In genomic region chr5:83101514-83101913, GRCh38 we compare ENCODE assay signal across 2 cellular contexts.
TF ChIP-seq lines count a peak whose summit lies in the region.

No MANE protein-coding gene starts in this region.

TF ChIP-seq in HEK293, 187 proteins besides CTCF, POLR2A, EP300 and RAD21 (continues in another document):
- no peak for TF ChIP-seq ZNF223 (tag by site-specific recombination; IDR thresholded peaks at IDR 0.05)
- TF ChIP-seq TRIM28 (IDR thresholded peaks at IDR 0.05; ENCODE audit: borderline replicate concordance, low read length), result 0 out of 2 replicates have a peak, but pooled peaks have one; percentile 33
- peak; percentile 42; the same call in 1 of the 2 replicates for TF ChIP-seq SP7 (tag by site-specific recombination; IDR thresholded peaks at IDR 0.05)
- TF ChIP-seq PRDM10 (tag by site-specific recombination; IDR thresholded peaks at IDR 0.05), result no peak
- peak; percentile 39; the same call in 1 of the 2 replicates for TF ChIP-seq ZNF366 (tag by site-specific recombination; conservative IDR thresholded peaks at IDR 0.05)
- TF ChIP-seq ZNF175 (tag by site-specific recombination; IDR thresholded peaks at IDR 0.05), result no peak
- TF ChIP-seq ZNF324 (tag by site-specific recombination; IDR thresholded peaks at IDR 0.05), result no peak
- TF ChIP-seq, protein P1, sequence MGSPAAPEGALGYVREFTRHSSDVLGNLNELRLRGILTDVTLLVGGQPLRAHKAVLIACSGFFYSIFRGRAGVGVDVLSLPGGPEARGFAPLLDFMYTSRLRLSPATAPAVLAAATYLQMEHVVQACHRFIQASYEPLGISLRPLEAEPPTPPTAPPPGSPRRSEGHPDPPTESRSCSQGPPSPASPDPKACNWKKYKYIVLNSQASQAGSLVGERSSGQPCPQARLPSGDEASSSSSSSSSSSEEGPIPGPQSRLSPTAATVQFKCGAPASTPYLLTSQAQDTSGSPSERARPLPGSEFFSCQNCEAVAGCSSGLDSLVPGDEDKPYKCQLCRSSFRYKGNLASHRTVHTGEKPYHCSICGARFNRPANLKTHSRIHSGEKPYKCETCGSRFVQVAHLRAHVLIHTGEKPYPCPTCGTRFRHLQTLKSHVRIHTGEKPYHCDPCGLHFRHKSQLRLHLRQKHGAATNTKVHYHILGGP (tag by site-specific recombination; IDR thresholded peaks at IDR 0.05), result peak; percentile 95
- peak; percentile 62 for TF ChIP-seq ZBTB17 (tag by site-specific recombination; IDR thresholded peaks at IDR 0.05)
- peak; percentile 45; the same call in 1 of the 2 replicates for TF ChIP-seq ZNF843 (tag by site-specific recombination; IDR thresholded peaks at IDR 0.05)
- peak; percentile 63; the same call in 1 of the 2 replicates for TF ChIP-seq ZNF416 (tag by site-specific recombination; IDR thresholded peaks at IDR 0.05)
- TF ChIP-seq ZXDB (tag by site-specific recombination; IDR thresholded peaks at IDR 0.05), result 0 out of 2 replicates have a peak, but pooled peaks have one; percentile 25
- TF ChIP-seq ZSCAN5A (tag by site-specific recombination; IDR thresholded peaks at IDR 0.05), result no peak
- no peak for TF ChIP-seq ZBTB10 (tag by site-specific recombination; IDR thresholded peaks at IDR 0.05)
- TF ChIP-seq PRDM6 (tag by site-specific recombination; IDR thresholded peaks at IDR 0.05), result peak; percentile 59
- TF ChIP-seq ZNF184 (tag by site-specific recombination; IDR thresholded peaks at IDR 0.05), result no peak

TF ChIP-seq in K562, 482 proteins besides CTCF, POLR2A, EP300 and RAD21:
- 0 out of 2 replicates have a peak, but pooled peaks have one; percentile 16 for TF ChIP-seq ESRRA (IDR thresholded peaks at IDR 0.05; ENCODE audit: borderline replicate concordance, low read depth)
- TF ChIP-seq MEIS2 (IDR thresholded peaks at IDR 0.05; ENCODE audit: partially characterized antibody), result peak; percentile 33
- no peak for TF ChIP-seq XRCC5 (IDR thresholded peaks at IDR 0.05; ENCODE audit: low read depth, low read length)
- peak; percentile 5 for TF ChIP-seq TAF9B (IDR thresholded peaks at IDR 0.05; ENCODE audit: partially characterized antibody)
